ENCODE assay signal across 16 cellular contexts in the genomic region with DNA sequence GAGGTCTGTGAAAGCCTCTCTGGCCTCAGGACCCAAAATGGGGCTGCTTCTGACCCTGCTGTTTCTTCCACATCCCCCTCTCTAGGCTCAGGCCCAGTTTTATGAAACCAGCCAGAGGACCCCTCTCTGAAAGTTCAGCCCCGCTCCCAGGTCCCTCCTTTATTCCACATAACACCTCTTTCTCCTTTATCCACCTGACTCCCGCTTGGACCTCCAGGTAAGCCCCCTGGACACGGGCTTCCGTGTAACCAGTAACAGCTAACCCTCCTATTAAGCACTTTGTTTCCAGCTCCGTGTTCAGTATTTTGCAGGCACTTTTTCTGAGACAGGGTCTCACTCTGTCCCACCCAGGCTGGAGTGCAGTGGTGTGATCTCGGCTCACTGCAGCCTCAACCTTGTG. TPM values are rescaled to one million over a fixed set of nuclear protein-coding genes. Genes with fewer than 3 reads are reported as not detected.
DNase-seq lines count a peak whose midpoint lies in the region; ATAC-seq, FAIRE-seq and TF ChIP-seq lines count a peak whose summit lies in the region.
"Had no signal": no experiment of that assay in that cellular context is flagged by ENCODE, and none has a peak within 500 bp of the region (broad histone marks: within the 10 kb centered on the region; RNA-seq: fewer than 3 reads in every experiment).

No MANE protein-coding gene starts in this region.

- peaks cover 65% of the 10 kb centered on the region for H3K4me1 Mint-ChIP-seq in GM23338

- no peaks in the 10 kb centered on the region; the same call in 2 of the 3 replicates for H3K9me3 Mint-ChIP-seq in GM23338
- H3K9me3 Mint-ChIP-seq: activated T-cell treated with anti-CD3 and anti-CD28 coated beads, Interleukin-2, amount 50 U/mL, for 4 hours; memory B cell had no signal

- no peaks in the 10 kb centered on the region for H3F3A ChIP-seq in GM23338 (replicated peaks; ENCODE audit: low read depth)

- H3K4me1 ChIP-seq in A549 (no peaks in the 10 kb centered on the region), GM23338 (ENCODE audit: insufficient read depth) (peaks cover 47% of the 10 kb centered on the region), endothelial cell of umbilical vein (ENCODE audit: control insufficient read depth, extremely low read depth, insufficient read depth, low read length) (peaks cover 48% of the 10 kb centered on the region), parathyroid adenoma (no peaks in the 10 kb centered on the region), hepatocyte (ENCODE audit: insufficient read depth) (peaks cover 6% of the 10 kb centered on the region)
- H3K4me1 ChIP-seq: pancreas had no signal

- POLR2A ChIA-PET in A549 (lab: Yijun Ruan, JAX) (no interaction called here), endothelial cell of umbilical vein (lab: Charles Lee) (interaction anchor here (1.5 kb wide), 1 partner anchor 56 kb away, joined by 5 read pairs; the partner anchor contains the start of gene CPNE2)

- no peaks in the 10 kb centered on the region for H4K20me1 ChIP-seq in GM23338 (replicated peaks; ENCODE audit: insufficient read depth)
- no peaks in the 10 kb centered on the region for H4K20me1 ChIP-seq in endothelial cell of umbilical vein (replicated peaks; ENCODE audit: control insufficient read depth, extremely low read depth, insufficient read depth, low read length)
- no peaks in the 10 kb centered on the region for H4K20me1 ChIP-seq in hepatocyte (ENCODE audit: insufficient read depth, poor library complexity, severe bottlenecking)

- H3K9ac ChIP-seq in endothelial cell of umbilical vein (replicated peaks; ENCODE audit: extremely low read depth, insufficient read depth, low read length) (peak overlapping the region; percentile 31), parathyroid adenoma (no peak overlapping the region)

- H3K27ac Mint-ChIP-seq in GM23338, result peak overlapping the region; percentile 89
- H3K27ac Mint-ChIP-seq: memory B cell had no signal

- TF ChIP-seq RAD21 in A549 (conservative IDR thresholded peaks at IDR 0.05 in 1 of 2, IDR thresholded peaks at IDR 0.05 in 1 of 2), result no peak

- H3K27ac ChIP-seq in A549 (no peak overlapping the region), GM23338 (ENCODE audit: low read depth) (peak overlapping the region; percentile 86), endothelial cell of umbilical vein (ENCODE audit: insufficient read depth, low read depth, low read length) (peak overlapping the region; percentile 84), parathyroid adenoma (peak overlapping the region; percentile 47), hepatocyte (no peak overlapping the region)

- H3K4me2 ChIP-seq in A549 (no peak overlapping the region), GM23338 (peak overlapping the region; percentile 36; the same call in 1 of the 2 replicates), endothelial cell of umbilical vein (ENCODE audit: insufficient read depth, low read length) (peak overlapping the region; percentile 67), parathyroid adenoma (ENCODE audit: low read length) (no peak overlapping the region), hepatocyte (no peak overlapping the region)

- FAIRE-seq in A549 (lab: Jason Lieb, UNC), result no peak
- peak; percentile 50 for FAIRE-seq in endothelial cell of umbilical vein (lab: Jason Lieb, UNC)
- FAIRE-seq: G401.6, pancreas had no signal

- intact Hi-C loops in endothelial cell of umbilical vein (cut with micrococcal nuclease), result no loop called here

- no TSS peak for BruUV-seq in endothelial cell of umbilical vein (replicated peaks; lab: Mats Ljungman, UMichigan)

- no peak overlapping the region for H3K4me3 ChIP-seq in A549
- no peak overlapping the region for H3K4me3 ChIP-seq in GM23338
- no peak overlapping the region for H3K4me3 ChIP-seq in endothelial cell of umbilical vein (replicated peaks in 1 of 3; ENCODE audit: insufficient read depth in 1 of 3, low read depth in 1 of 3, low read length in 3 of 3)
- no peak overlapping the region for H3K4me3 ChIP-seq in parathyroid adenoma (ENCODE audit: low read depth, low read length)
- no peak overlapping the region for H3K4me3 ChIP-seq in hepatocyte
- H3K4me3 ChIP-seq: pancreas had no signal

- no peaks in the 10 kb centered on the region for H3K9me1 ChIP-seq in endothelial cell of umbilical vein (replicated peaks; ENCODE audit: control insufficient read depth, extremely low read depth, insufficient read depth, low read length)

- TF ChIP-seq POLR2A in A549 (IDR thresholded peaks at IDR 0.05; ENCODE audit: low read length) (no peak), endothelial cell of umbilical vein (IDR thresholded peaks at IDR 0.05; ENCODE audit: low read depth, low read length) (no peak)

- peak overlapping the region; percentile 1; the same call in 2 of the 3 replicates for H3K4me3 Mint-ChIP-seq in GM23338
- H3K4me3 Mint-ChIP-seq: activated T-cell treated with anti-CD3 and anti-CD28 coated beads, Interleukin-2, amount 50 U/mL, for 4 hours; memory B cell had no signal

- peaks cover 11% of the 10 kb centered on the region for H3K36me3 Mint-ChIP-seq in GM23338 (ENCODE audit: low read depth)

- CTCF ChIA-PET in A549 (lab: Yijun Ruan, JAX) (interaction anchor here (1.1 to 2.7 kb wide), 3 partner anchors 14 to 56 kb away, joined by 3 to 10 read pairs (median 8); partner anchors contain the start of gene CPNE2), endothelial cell of umbilical vein (lab: Charles Lee) (interaction anchor here (1.0 to 6.4 kb wide), 4 partner anchors 8 to 56 kb away, joined by 3 to 57 read pairs (median 6); partner anchors contain the start of gene CPNE2)

- DNase-seq in A549 (ENCODE audit: low read depth in 1 of 2, low spot score in 1 of 2) (no peak), GM23338 (ENCODE audit: low spot score) (no peak), endothelial cell of umbilical vein (ENCODE audit: low read depth, low spot score) (no peak), hepatocyte (ENCODE audit: low spot score) (no peak)
- DNase-seq: activated T-cell treated with anti-CD3 and anti-CD28 coated beads, Interleukin-2, amount 50 U/mL, for 4 hours; HCEC 1CT; hippocampal formation; stimulated activated CD4-positive, alpha-beta T cell treated with anti-CD3 and anti-CD28 coated beads, Interleukin-2, amount 100 ng/mL, for 24 hours had no signal

- no peak for TF ChIP-seq EP300 in A549 (IDR thresholded peaks at IDR 0.05)

- no peak overlapping the region for H2AFZ ChIP-seq in GM23338
- no peak overlapping the region for H2AFZ ChIP-seq in endothelial cell of umbilical vein (ENCODE audit: low read depth, low read length)
- H2AFZ ChIP-seq in parathyroid adenoma, result no peak overlapping the region
- no peak overlapping the region for H2AFZ ChIP-seq in hepatocyte

- no peaks in the 10 kb centered on the region for H3K27me3 ChIP-seq in GM23338 (ENCODE audit: insufficient read depth)
- no peaks in the 10 kb centered on the region for H3K27me3 ChIP-seq in endothelial cell of umbilical vein (ENCODE audit: control insufficient read depth in 2 of 2, insufficient read depth in 2 of 2, low read length in 2 of 2)
- no peaks in the 10 kb centered on the region for H3K27me3 ChIP-seq in parathyroid adenoma (ENCODE audit: control insufficient read depth, insufficient read depth, low read length)
- no peaks in the 10 kb centered on the region for H3K27me3 ChIP-seq in hepatocyte
- H3K27me3 ChIP-seq: pancreas had no signal

- WGBS in A549 (ENCODE audit: missing lambda C conversion rate), result 95% methylated on average over 6 of the region's 6 CpGs
- 94% methylated on average over 6 of the region's 6 CpGs for WGBS in hepatocyte (ENCODE audit: low lambda C conversion rate, missing lambda C conversion rate)

- H3K9me3 ChIP-seq in A549 (no peaks in the 10 kb centered on the region), endothelial cell of umbilical vein (replicated peaks; ENCODE audit: control insufficient read depth, insufficient read depth, low read length) (no peaks in the 10 kb centered on the region), parathyroid adenoma (ENCODE audit: control insufficient read depth, low read length) (no peaks in the 10 kb centered on the region), hepatocyte (ENCODE audit: low read depth) (no peaks in the 10 kb centered on the region)
- H3K9me3 ChIP-seq: pancreas had no signal

- no peaks in the 10 kb centered on the region for H3K79me2 ChIP-seq in GM23338 (replicated peaks; ENCODE audit: insufficient read depth)
- no peaks in the 10 kb centered on the region for H3K79me2 ChIP-seq in endothelial cell of umbilical vein (ENCODE audit: control insufficient read depth, insufficient read depth, low read length)
- H3K79me2 ChIP-seq in parathyroid adenoma, result no peaks in the 10 kb centered on the region
- H3K79me2 ChIP-seq in hepatocyte, result no peaks in the 10 kb centered on the region

- dilution Hi-C loops in endothelial cell of umbilical vein (cut with MboI; ENCODE audit: extremely low pct_ligation_motif_present, low sequenced_read_pairs), result loop anchor here (5.0 kb wide), 1 partner anchor 34 kb away; no protein-coding TSS in a partner anchor

- TF ChIP-seq CTCF in A549 (IDR thresholded peaks at IDR 0.05) (no peak), GM23338 (conservative IDR thresholded peaks at IDR 0.05; ENCODE audit: low read depth in 2 of 2) (no peak), endothelial cell of umbilical vein (IDR thresholded peaks at IDR 0.05; ENCODE audit: extremely low read depth in 1 of 2, insufficient read depth in 1 of 2, low read depth in 1 of 2, low read length in 2 of 2) (no peak), parathyroid adenoma (IDR thresholded peaks at IDR 0.05) (no peak), hepatocyte (IDR thresholded peaks at IDR 0.05; ENCODE audit: poor library complexity) (no peak)

- ATAC-seq in A549 (no peak), GM23338 (no peak), HG03108 (IDR thresholded peaks at IDR 0.05; ENCODE audit: unreplicated experiment) (no peak), GM18517 (IDR thresholded peaks at IDR 0.05; ENCODE audit: unreplicated experiment) (no peak), GM19035 (IDR thresholded peaks at IDR 0.05; ENCODE audit: unreplicated experiment) (no peak)
- ATAC-seq: activated T-cell treated with anti-CD3 and anti-CD28 coated beads, Interleukin-2, amount 50 U/mL, for 4 hours; pancreas; SK-N-SH treated with all-trans-retinoic acid at 6 μM for 48 hours had no signal

- H3K27me3 Mint-ChIP-seq in GM23338 (ENCODE audit: insufficient read depth, low read depth, poor library complexity), result peaks cover 22% of the 10 kb centered on the region
- H3K27me3 Mint-ChIP-seq: memory B cell had no signal

- peaks cover 7% of the 10 kb centered on the region; the same call in 1 of the 2 replicates for H3K36me3 ChIP-seq in GM23338 (ENCODE audit: insufficient read depth)
- peaks cover 0 to 5% of the 10 kb centered on the region in 2 experiments for H3K36me3 ChIP-seq in endothelial cell of umbilical vein (ENCODE audit: control insufficient read depth in 2 of 2, extremely low read depth in 1 of 2, insufficient read depth in 2 of 2, low read length in 2 of 2)
- no peaks in the 10 kb centered on the region for H3K36me3 ChIP-seq in parathyroid adenoma (ENCODE audit: control insufficient read depth, insufficient read depth, low read length)
- peaks cover 3% of the 10 kb centered on the region for H3K36me3 ChIP-seq in hepatocyte (replicated peaks; ENCODE audit: insufficient read depth, low read depth)

- no peaks in the 10 kb centered on the region for H3K9me2 ChIP-seq in GM23338 (ENCODE audit: insufficient read depth)
- H3K9me2 ChIP-seq in hepatocyte (replicated peaks; ENCODE audit: insufficient read depth), result no peaks in the 10 kb centered on the region

RNA-seq across cellular contexts. Expression of gene PSME3IP1, which starts 37.4 kb away (rescaled TPM):
- polyA plus RNA-seq in A549 (2011; rRNA removed), result 128 and 155 TPM in 2 replicates
- polyA plus RNA-seq in A549 (2012; cell fraction: cytosol; rRNA removed), result 97.2 and 103 TPM in 2 replicates
- polyA plus RNA-seq in A549 (2012; cell fraction: nucleus; rRNA removed), result 192 and 222 TPM in 2 replicates
- 157 to 159 TPM (median 158 TPM) in 3 replicates for polyA plus RNA-seq in A549 (2017; fragmentation: RNase III; extraction: RNeasy Plus Mini Kit Qiagen cat#74134 plus additional on column Dnase treatment)
- 98.7 and 122 TPM in 2 replicates for polyA minus RNA-seq in A549 (2011; rRNA and poly(A)+ RNA removed)
- total RNA-seq in GM23338 (2014; rRNA removed; shearing (Covaris generic)), result 78.0 and 111 TPM in 2 replicates
- polyA plus RNA-seq in GM23338 (2016; fragmentation: Nextera tagmentation; extraction: Ambion mirVana), result 93.2 and 105 TPM in 2 replicates
- total RNA-seq in endothelial cell of umbilical vein, result 91.8 and 98.2 TPM in 2 replicates
- 82.6 and 86.2 TPM in 2 replicates for polyA plus RNA-seq in endothelial cell of umbilical vein
- 77.3 and 85.4 TPM in 2 replicates for polyA plus RNA-seq in endothelial cell of umbilical vein (2011; cell fraction: cytosol; rRNA removed)
- 160 and 163 TPM in 2 replicates for polyA plus RNA-seq in endothelial cell of umbilical vein (2011; cell fraction: nucleus; rRNA removed)
- polyA plus RNA-seq in endothelial cell of umbilical vein (2012), result 74.4 and 90.7 TPM in 2 replicates
- polyA minus RNA-seq in endothelial cell of umbilical vein, result 59.9 and 72.4 TPM in 2 replicates
- polyA minus RNA-seq in endothelial cell of umbilical vein (2011; cell fraction: cytosol; rRNA and poly(A)+ RNA removed), result 47.5 TPM
- polyA minus RNA-seq in endothelial cell of umbilical vein (2011; cell fraction: nucleus; rRNA and poly(A)+ RNA removed), result 39.3 and 39.8 TPM in 2 replicates
- total RNA-seq in hepatocyte, result 73.2 and 79.7 TPM in 2 replicates
- 62.6 and 64.2 TPM in 2 replicates for polyA plus RNA-seq in hepatocyte

RNA-seq across cellular contexts. Expression of gene RSPRY1, which starts 37.6 kb away (rescaled TPM):
- polyA plus RNA-seq in A549 (2011; rRNA removed) (50.0 and 58.5 TPM in 2 replicates), A549 (2017; fragmentation: RNase III; extraction: RNeasy Plus Mini Kit Qiagen cat#74134 plus additional on column Dnase treatment) (30.2 to 32.2 TPM (median 31.9 TPM) in 3 replicates), GM23338 (2016; fragmentation: Nextera tagmentation; extraction: Ambion mirVana) (20.4 and 25.8 TPM in 2 replicates), endothelial cell of umbilical vein (23.6 and 28.5 TPM in 2 replicates), hepatocyte (42.3 and 52.7 TPM in 2 replicates)
- polyA plus RNA-seq in A549 (2012; cell fraction: cytosol; rRNA removed), result 13.3 and 15.2 TPM in 2 replicates
- polyA plus RNA-seq in A549 (2012; cell fraction: nucleus; rRNA removed), result 8.6 and 13.4 TPM in 2 replicates
- 95.7 and 103 TPM in 2 replicates for polyA minus RNA-seq in A549 (2011; rRNA and poly(A)+ RNA removed)
- 35.9 and 39.7 TPM in 2 replicates for total RNA-seq in GM23338 (2014; rRNA removed; shearing (Covaris generic))
- total RNA-seq in endothelial cell of umbilical vein (55.1 and 55.8 TPM in 2 replicates), hepatocyte (52.7 and 57.5 TPM in 2 replicates)
- polyA plus RNA-seq in endothelial cell of umbilical vein (2011; cell fraction: cytosol; rRNA removed), result 30.7 and 34.6 TPM in 2 replicates
- 46.1 and 58.4 TPM in 2 replicates for polyA plus RNA-seq in endothelial cell of umbilical vein (2011; cell fraction: nucleus; rRNA removed)
- 41.6 and 50.5 TPM in 2 replicates for polyA plus RNA-seq in endothelial cell of umbilical vein (2012)
- 109 and 131 TPM in 2 replicates for polyA minus RNA-seq in endothelial cell of umbilical vein
- 16.5 TPM for polyA minus RNA-seq in endothelial cell of umbilical vein (2011; cell fraction: cytosol; rRNA and poly(A)+ RNA removed)
- polyA minus RNA-seq in endothelial cell of umbilical vein (2011; cell fraction: nucleus; rRNA and poly(A)+ RNA removed), result 51.7 and 75.9 TPM in 2 replicates

RNA-seq across cellular contexts. Expression of gene CPNE2, which starts 56.1 kb away (rescaled TPM):
- polyA plus RNA-seq in A549 (2011; rRNA removed) (36.7 and 44.4 TPM in 2 replicates), A549 (2017; fragmentation: RNase III; extraction: RNeasy Plus Mini Kit Qiagen cat#74134 plus additional on column Dnase treatment) (32.2 to 37.7 TPM (median 36.7 TPM) in 3 replicates), GM23338 (2016; fragmentation: Nextera tagmentation; extraction: Ambion mirVana) (7.1 and 9.5 TPM in 2 replicates), endothelial cell of umbilical vein (187 and 226 TPM in 2 replicates), hepatocyte (20.6 and 22.3 TPM in 2 replicates)
- polyA plus RNA-seq in A549 (2012; cell fraction: cytosol; rRNA removed), result 90.0 and 112 TPM in 2 replicates
- polyA plus RNA-seq in A549 (2012; cell fraction: nucleus; rRNA removed), result 91.6 and 99.2 TPM in 2 replicates
- polyA minus RNA-seq in A549 (2011; rRNA and poly(A)+ RNA removed), result 48.7 and 48.8 TPM in 2 replicates
- total RNA-seq in GM23338 (2014; rRNA removed; shearing (Covaris generic)), result 11.3 and 14.2 TPM in 2 replicates
- total RNA-seq in endothelial cell of umbilical vein (91.9 and 92.0 TPM in 2 replicates), hepatocyte (13.2 and 15.6 TPM in 2 replicates)
- polyA plus RNA-seq in endothelial cell of umbilical vein (2011; cell fraction: cytosol; rRNA removed), result 150 and 158 TPM in 2 replicates
- polyA plus RNA-seq in endothelial cell of umbilical vein (2011; cell fraction: nucleus; rRNA removed), result 83.6 and 96.7 TPM in 2 replicates
- polyA plus RNA-seq in endothelial cell of umbilical vein (2012), result 74.3 and 81.4 TPM in 2 replicates
- polyA minus RNA-seq in endothelial cell of umbilical vein, result 139 and 144 TPM in 2 replicates
- 9.1 TPM for polyA minus RNA-seq in endothelial cell of umbilical vein (2011; cell fraction: cytosol; rRNA and poly(A)+ RNA removed)
- 45.1 and 47.6 TPM in 2 replicates for polyA minus RNA-seq in endothelial cell of umbilical vein (2011; cell fraction: nucleus; rRNA and poly(A)+ RNA removed)

Comparison
In these comparisons a context has a peak if more than half of its experiments do, and no peak if none do; other contexts are left out.
1. H3K27ac ChIP-seq: peak in GM23338 (single experiment), endothelial cell of umbilical vein (single experiment) and parathyroid adenoma (single experiment); none in A549 (0 of 2) and hepatocyte (single experiment).
2. H3K4me2 ChIP-seq: peak in GM23338 (single experiment) and endothelial cell of umbilical vein (single experiment); none in A549 (single experiment), parathyroid adenoma (single experiment) and hepatocyte (single experiment).